8 cellular contexts compared by ENCODE assay signal in the genomic region with DNA sequence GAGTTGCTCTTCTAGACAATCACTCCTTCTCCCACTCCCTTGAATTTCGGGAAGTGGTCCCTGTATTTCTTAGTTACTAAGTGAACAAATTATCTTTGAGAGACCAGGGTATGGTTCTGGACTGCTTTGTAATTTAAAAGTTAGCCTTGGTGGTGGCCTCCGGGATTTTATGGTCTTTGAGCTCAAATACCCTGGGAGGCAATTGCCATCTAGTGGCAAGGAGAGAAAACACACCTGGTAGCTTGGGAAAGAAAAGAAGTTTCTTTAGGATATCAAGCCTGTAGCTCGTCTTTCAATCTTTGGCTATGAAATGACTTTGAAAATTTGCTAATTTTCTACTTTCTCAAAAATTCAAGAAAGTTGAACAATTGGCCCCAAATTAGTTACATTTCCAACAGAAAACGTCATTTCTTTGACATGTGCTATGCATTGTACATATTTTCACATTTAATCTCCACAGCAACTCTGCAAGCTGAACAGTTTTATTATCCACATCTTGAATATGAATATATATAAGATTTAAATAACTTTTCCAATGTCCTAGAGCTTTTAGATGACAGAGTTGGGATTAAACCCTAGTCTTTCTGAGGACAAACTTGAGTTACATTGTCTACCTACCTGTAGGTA. TPM values are rescaled to one million over a fixed set of nuclear protein-coding genes. Genes with fewer than 3 reads are reported as not detected.
DNase-seq lines count a peak whose midpoint lies in the region; ATAC-seq and TF ChIP-seq lines count a peak whose summit lies in the region.

No MANE protein-coding gene starts in this region.

- DNase-seq in CD14-positive monocyte (ENCODE audit: low spot score): no peak
- peak; percentile 61 for DNase-seq in NCI-H69 (lab: John Stamatoyannopoulos, UW)
- peak; percentile 37 to 82 for DNase-seq in T47D (ENCODE audit: low read depth in 1 of 2, low spot score in 1 of 2)
- no peak for DNase-seq in left lobe of liver (ENCODE audit: low spot score)
- no peak for DNase-seq in uterus
- no peak for DNase-seq in cortex of kidney (lab: John Stamatoyannopoulos, UW)

- H3K27me3 Mint-ChIP-seq in CD14-positive monocyte (ENCODE audit: low read depth in 3 of 3): peaks cover 1 to 3% (median 2%) of the 10 kb centered on the region in 3 donors

- no peaks in the 10 kb centered on the region for H3K4me1 Mint-ChIP-seq in CD14-positive monocyte

- H3K36me3 Mint-ChIP-seq in CD14-positive monocyte: no peaks in the 10 kb centered on the region

- H3K4me3 ChIP-seq in uterus: no peak overlapping the region

- no peaks in the 10 kb centered on the region for H3K4me1 ChIP-seq in uterus

- H3K9me3 Mint-ChIP-seq in CD14-positive monocyte: no peaks in the 10 kb centered on the region

- peak overlapping the region in 1 of 7 donors; percentile 32 for H3K27ac Mint-ChIP-seq in CD14-positive monocyte

- H3K4me3 Mint-ChIP-seq in CD14-positive monocyte: no peak overlapping the region

- no peak overlapping the region for H3K27ac ChIP-seq in uterus

- in situ Hi-C loops in T47D (cut with HindIII; ENCODE audit: low pct_unique_long_range_greater_than_20kb, low sequenced_read_pairs): no loop called here

- TF ChIP-seq POLR2A in uterus (IDR thresholded peaks at IDR 0.05): no peak

- intact Hi-C loops in CD14-positive monocyte (cut with micrococcal nuclease) (no loop called here), uterus (cut with DNase I; ENCODE audit: low total_unique reads) (no loop called here)

- H3K36me3 ChIP-seq in uterus: no peaks in the 10 kb centered on the region

- H3K27me3 ChIP-seq in uterus: no peaks in the 10 kb centered on the region

- peak; percentile 83 for TF ChIP-seq CTCF in CD14-positive monocyte (IDR thresholded peaks at IDR 0.05)
- peak; percentile 82 for TF ChIP-seq CTCF in GM12872 (IDR thresholded peaks at IDR 0.05; ENCODE audit: insufficient read depth, low read depth, low read length)
- TF ChIP-seq CTCF in uterus (IDR thresholded peaks at IDR 0.05): peak; percentile 67 to 70 (median 68)

- H3K9me3 ChIP-seq in uterus: no peaks in the 10 kb centered on the region

- peak; percentile 41 for ATAC-seq in HG03066 (IDR thresholded peaks at IDR 0.05; ENCODE audit: low read depth, unreplicated experiment)
- peak; percentile 91 for ATAC-seq in left lobe of liver

RNA-seq across cellular contexts. Expression of gene MMP27, which starts 39.1 kb away (rescaled TPM):
- not detected for polyA plus RNA-seq in CD14-positive monocyte
- total RNA-seq in left lobe of liver: not detected
- not detected for total RNA-seq in uterus

RNA-seq across cellular contexts. Expression of gene MMP20, which starts 41.3 kb away (rescaled TPM):
- not detected for polyA plus RNA-seq in CD14-positive monocyte
- total RNA-seq in left lobe of liver (not detected), uterus (not detected)

RNA-seq across cellular contexts. Expression of gene MMP8, which starts 58.3 kb away (rescaled TPM):
- polyA plus RNA-seq in CD14-positive monocyte: under 1 TPM in 1 of 2 donors, not detected in 1; 0.14 TPM
- 0.50 TPM for total RNA-seq in left lobe of liver
- 1 to 10 TPM in 1 of 4 donors, under 1 TPM in 1, not detected in 2; 0.76 to 1.5 TPM for total RNA-seq in uterus

Comparison
In these comparisons a context has a peak if more than half of its experiments do, and no peak if none do; other contexts are left out.
1. DNase-seq: peak in NCI-H69 (single experiment) and T47D (2 of 2); none in CD14-positive monocyte (single experiment), left lobe of liver (single experiment), uterus (0 of 2) and cortex of kidney (single experiment).
2. Peak in every context shown above with its lines, with median percentiles within 50 percentile points of each other: CTCF ChIP-seq.